Comparison of ENCODE assay signal across 12 cellular contexts in genomic region chr12:56219840-56220239, GRCh38. TPM values are rescaled to one million over a fixed set of nuclear protein-coding genes. Genes with fewer than 3 reads are reported as not detected.
DNase-seq lines count a peak whose midpoint lies in the region; ATAC-seq, FAIRE-seq and TF ChIP-seq lines count a peak whose summit lies in the region.
"Had no signal": no experiment of that assay in that cellular context is flagged by ENCODE, and none has a peak within 500 bp of the region (broad histone marks: within the 10 kb centered on the region; RNA-seq: fewer than 3 reads in every experiment).

No MANE protein-coding gene starts in this region.

- no peak for ATAC-seq in natural killer cell
- no peak for ATAC-seq in natural killer cell treated with Interleukin-12 subunit alpha and Interleukin-12 subunit beta and Interleukin-15 and Interleukin-18, amount 100 ng/mL, for 72 hours
- ATAC-seq in activated CD8-positive, alpha-beta T cell treated with anti-CD3 and anti-CD28 coated beads for 36 hours, result no peak
- ATAC-seq in naive B cell (ENCODE audit: low read depth in 2 of 2), result no peak
- ATAC-seq in HG02588 (IDR thresholded peaks at IDR 0.05; ENCODE audit: unreplicated experiment), result no peak

- CTCF ChIA-PET in activated CD8-positive, alpha-beta T cell treated with anti-CD3 and anti-CD28 coated beads for 36 hours (lab: Charles Lee), result interaction anchor here (0.7 to 4.1 kb wide), 7 partner anchors 13 to 140 kb away, joined by 3 to 41 read pairs (median 4); partner anchors contain the start of genes CS, SMARCC2 and STAT2

- H3K27ac Mint-ChIP-seq in natural killer cell (no peak overlapping the region), naive B cell (peak overlapping the region in 2 of 6 donors; percentile 100)
- H3K27ac Mint-ChIP-seq in natural killer cell treated with Interleukin-12 subunit alpha and Interleukin-12 subunit beta and Interleukin-15 and Interleukin-18, amount 100 ng/mL, for 72 hours, result no peak overlapping the region
- no peak overlapping the region for H3K27ac Mint-ChIP-seq in activated CD8-positive, alpha-beta T cell treated with anti-CD3 and anti-CD28 coated beads for 36 hours

- POLR2A ChIA-PET in activated CD8-positive, alpha-beta T cell treated with anti-CD3 and anti-CD28 coated beads for 36 hours (lab: Charles Lee), result interaction anchor here (0.7 to 3.0 kb wide), 2 partner anchors 30 to 1374 kb away, joined by 3 to 17 read pairs; partner anchors contain the start of gene SMARCC2

- DNase-seq in natural killer cell (no peak), naive B cell (no peak), RCC 7860 (ENCODE audit: low spot score) (no peak), glomerular visceral epithelial cell (ENCODE audit: extremely low spot score) (no peak), cerebellar cortex (ENCODE audit: low spot score) (no peak)
- no peak for DNase-seq in natural killer cell treated with Interleukin-12 subunit alpha and Interleukin-12 subunit beta and Interleukin-15 and Interleukin-18, amount 100 ng/mL, for 72 hours (ENCODE audit: low spot score)
- no peak for DNase-seq in activated CD8-positive, alpha-beta T cell treated with anti-CD3 and anti-CD28 coated beads for 36 hours
- DNase-seq: foreskin melanocyte; NCI-H226; stimulated activated naive CD4-positive, alpha-beta T cell had no signal

- H3K4me1 Mint-ChIP-seq in natural killer cell (peaks cover 34 to 40% of the 10 kb centered on the region in 2 donors), naive B cell (peaks cover 41 to 68% (median 53%) of the 10 kb centered on the region in 3 donors)
- peaks cover 33 to 38% of the 10 kb centered on the region in 2 donors for H3K4me1 Mint-ChIP-seq in natural killer cell treated with Interleukin-12 subunit alpha and Interleukin-12 subunit beta and Interleukin-15 and Interleukin-18, amount 100 ng/mL, for 72 hours (ENCODE audit: low read depth in 2 of 2)
- H3K4me1 Mint-ChIP-seq in activated CD8-positive, alpha-beta T cell treated with anti-CD3 and anti-CD28 coated beads for 36 hours (ENCODE audit: low read depth), result peaks cover 16% of the 10 kb centered on the region

- H3K27me3 Mint-ChIP-seq in natural killer cell (ENCODE audit: low read depth in 2 of 2), result no peaks in the 10 kb centered on the region
- no peaks in the 10 kb centered on the region for H3K27me3 Mint-ChIP-seq in natural killer cell treated with Interleukin-12 subunit alpha and Interleukin-12 subunit beta and Interleukin-15 and Interleukin-18, amount 100 ng/mL, for 72 hours
- no peaks in the 10 kb centered on the region for H3K27me3 Mint-ChIP-seq in activated CD8-positive, alpha-beta T cell treated with anti-CD3 and anti-CD28 coated beads for 36 hours
- H3K27me3 Mint-ChIP-seq in naive B cell, result no peaks in the 10 kb centered on the region

- peak overlapping the region; percentile 28 for H3K4me3 Mint-ChIP-seq in natural killer cell
- no peak overlapping the region for H3K4me3 Mint-ChIP-seq in natural killer cell treated with Interleukin-12 subunit alpha and Interleukin-12 subunit beta and Interleukin-15 and Interleukin-18, amount 100 ng/mL, for 72 hours
- H3K4me3 Mint-ChIP-seq in activated CD8-positive, alpha-beta T cell treated with anti-CD3 and anti-CD28 coated beads for 36 hours, result peak overlapping the region; percentile 11
- H3K4me3 Mint-ChIP-seq in naive B cell, result peak overlapping the region; percentile 24 to 100 (median 68)

- no peak for FAIRE-seq in RCC 7860 (lab: Jason Lieb, UNC)

- TF ChIP-seq CTCF in natural killer cell (IDR thresholded peaks at IDR 0.05), result no peak
- TF ChIP-seq CTCF in activated CD8-positive, alpha-beta T cell treated with anti-CD3 and anti-CD28 coated beads for 36 hours (IDR thresholded peaks at IDR 0.05), result no peak

- intact Hi-C loops in natural killer cell (cut with micrococcal nuclease), result loop anchor here (5.0 to 10.0 kb wide), 3 partner anchors 37 to 248 kb away; partner anchors contain the start of genes ANKRD52, RAB5B and RPS26
- intact Hi-C loops in activated CD8-positive, alpha-beta T cell treated with anti-CD3 and anti-CD28 coated beads for 36 hours (cut with micrococcal nuclease), result loop anchor here (5.0 kb wide), 1 partner anchor 47 kb away; the partner anchor contains the start of gene COQ10A

- H3K36me3 Mint-ChIP-seq in natural killer cell (peaks cover 3% of the 10 kb centered on the region), naive B cell (peaks cover 10 to 15% of the 10 kb centered on the region in 2 donors)
- H3K36me3 Mint-ChIP-seq in natural killer cell treated with Interleukin-12 subunit alpha and Interleukin-12 subunit beta and Interleukin-15 and Interleukin-18, amount 100 ng/mL, for 72 hours, result peaks cover 6% of the 10 kb centered on the region
- peaks cover 7% of the 10 kb centered on the region for H3K36me3 Mint-ChIP-seq in activated CD8-positive, alpha-beta T cell treated with anti-CD3 and anti-CD28 coated beads for 36 hours (ENCODE audit: low read depth)

- H3K9me3 Mint-ChIP-seq in natural killer cell (no peaks in the 10 kb centered on the region), naive B cell (no peaks in the 10 kb centered on the region)
- H3K9me3 Mint-ChIP-seq in natural killer cell treated with Interleukin-12 subunit alpha and Interleukin-12 subunit beta and Interleukin-15 and Interleukin-18, amount 100 ng/mL, for 72 hours, result no peaks in the 10 kb centered on the region
- H3K9me3 Mint-ChIP-seq in activated CD8-positive, alpha-beta T cell treated with anti-CD3 and anti-CD28 coated beads for 36 hours, result no peaks in the 10 kb centered on the region

RNA-seq across cellular contexts. Expression of gene RNF41, which starts 1.9 kb away (rescaled TPM):
- 10 to 100 TPM; 32.3 to 44.5 (median 38.6) TPM for total RNA-seq in natural killer cell
- 10 to 100 TPM; 34.1 to 48.8 TPM for total RNA-seq in natural killer cell treated with Interleukin-12 subunit alpha and Interleukin-12 subunit beta and Interleukin-15 and Interleukin-18, amount 100 ng/mL, for 72 hours
- total RNA-seq in activated CD8-positive, alpha-beta T cell treated with anti-CD3 and anti-CD28 coated beads for 36 hours, result 10 to 100 TPM; 23.4 to 27.4 TPM
- 100 to 1,000 TPM in 5 of 6 donors, 10 to 100 TPM in 1; 95.2 to 136 (median 109) TPM for polyA plus RNA-seq in naive B cell (ENCODE audit: low read depth in 6 of 6)

RNA-seq across cellular contexts. Expression of gene NABP2, which starts 4.3 kb away (rescaled TPM):
- 10 to 100 TPM; 21.6 to 23.4 (median 22.6) TPM for total RNA-seq in natural killer cell
- 10 to 100 TPM; 66.3 to 81.6 TPM for total RNA-seq in natural killer cell treated with Interleukin-12 subunit alpha and Interleukin-12 subunit beta and Interleukin-15 and Interleukin-18, amount 100 ng/mL, for 72 hours
- 10 to 100 TPM; 58.7 to 60.2 TPM for total RNA-seq in activated CD8-positive, alpha-beta T cell treated with anti-CD3 and anti-CD28 coated beads for 36 hours
- 1 to 10 TPM in 5 of 6 donors, under 1 TPM in 1; 0.73 to 5.7 (median 3.9) TPM for polyA plus RNA-seq in naive B cell (ENCODE audit: low read depth in 6 of 6)

RNA-seq across cellular contexts. Expression of gene SLC39A5, which starts 10.0 kb away (rescaled TPM):
- 1 to 10 TPM in 1 of 3 donors, under 1 TPM in 2; 0.70 to 1.4 (median 0.71) TPM for total RNA-seq in natural killer cell
- 1 to 10 TPM in 1 of 2 donors, under 1 TPM in 1; 0.50 to 1.4 TPM for total RNA-seq in natural killer cell treated with Interleukin-12 subunit alpha and Interleukin-12 subunit beta and Interleukin-15 and Interleukin-18, amount 100 ng/mL, for 72 hours
- total RNA-seq in activated CD8-positive, alpha-beta T cell treated with anti-CD3 and anti-CD28 coated beads for 36 hours, result under 1 TPM; 0.41 to 0.54 TPM
- polyA plus RNA-seq in naive B cell (ENCODE audit: low read depth in 6 of 6), result not detected
- total RNA-seq: mononuclear cell had no signal

RNA-seq across cellular contexts. Expression of gene SMARCC2, which starts 30.6 kb away (rescaled TPM):
- 100 to 1,000 TPM; 205 to 232 (median 210) TPM for total RNA-seq in natural killer cell
- 100 to 1,000 TPM; 102 to 166 TPM for total RNA-seq in natural killer cell treated with Interleukin-12 subunit alpha and Interleukin-12 subunit beta and Interleukin-15 and Interleukin-18, amount 100 ng/mL, for 72 hours
- 10 to 100 TPM; 79.3 to 87.9 TPM for total RNA-seq in activated CD8-positive, alpha-beta T cell treated with anti-CD3 and anti-CD28 coated beads for 36 hours
- 100 to 1,000 TPM in 1 of 6 donors, 10 to 100 TPM in 5; 33.3 to 112 (median 64.8) TPM for polyA plus RNA-seq in naive B cell (ENCODE audit: low read depth in 6 of 6)

RNA-seq across cellular contexts. Expression of gene ANKRD52, which starts 38.3 kb away (rescaled TPM):
- total RNA-seq in natural killer cell, result 10 to 100 TPM; 34.1 to 52.2 (median 51.4) TPM
- total RNA-seq in natural killer cell treated with Interleukin-12 subunit alpha and Interleukin-12 subunit beta and Interleukin-15 and Interleukin-18, amount 100 ng/mL, for 72 hours, result 10 to 100 TPM; 59.3 to 99.3 TPM
- 10 to 100 TPM; 23.3 to 31.3 TPM for total RNA-seq in activated CD8-positive, alpha-beta T cell treated with anti-CD3 and anti-CD28 coated beads for 36 hours
- polyA plus RNA-seq in naive B cell (ENCODE audit: low read depth in 6 of 6), result 10 to 100 TPM in 3 of 6 donors, 1 to 10 TPM in 3; 2.3 to 13.2 (median 8.0) TPM
